ENCODE assay signal across 10 cellular contexts in genomic region chr18:49400398-49401072, GRCh38.
DNase-seq lines count a peak whose midpoint lies in the region; ATAC-seq and TF ChIP-seq lines count a peak whose summit lies in the region.
"Had no signal": no experiment of that assay in that cellular context is flagged by ENCODE, and none has a peak within 500 bp of the region (broad histone marks: within the 10 kb centered on the region; RNA-seq: fewer than 3 reads in every experiment).

No MANE protein-coding gene starts in this region.

- peaks cover 58% of the 10 kb centered on the region for H3K4me1 Mint-ChIP-seq in central memory CD8-positive, alpha-beta T cell
- H3K4me1 Mint-ChIP-seq in nephron, result peaks cover 20% of the 10 kb centered on the region

- peaks cover 1% of the 10 kb centered on the region for H3K36me3 Mint-ChIP-seq in central memory CD8-positive, alpha-beta T cell (ENCODE audit: insufficient read depth)
- H3K36me3 Mint-ChIP-seq in nephron (ENCODE audit: low read depth), result peaks cover 4% of the 10 kb centered on the region

- no peak overlapping the region for H3K4me3 Mint-ChIP-seq in central memory CD8-positive, alpha-beta T cell
- H3K4me3 Mint-ChIP-seq in nephron, result no peak overlapping the region

- TF ChIP-seq CTCF in nephron (IDR thresholded peaks at IDR 0.05; ENCODE audit: unreplicated experiment in 3 of 3), result no peak

- H3K27me3 Mint-ChIP-seq in central memory CD8-positive, alpha-beta T cell, result no peaks in the 10 kb centered on the region
- H3K27me3 Mint-ChIP-seq in nephron (ENCODE audit: low read depth), result no peaks in the 10 kb centered on the region

- no peaks in the 10 kb centered on the region for H3K9me3 Mint-ChIP-seq in central memory CD8-positive, alpha-beta T cell
- peaks cover 2% of the 10 kb centered on the region for H3K9me3 Mint-ChIP-seq in nephron

- ATAC-seq in GM18861 (IDR thresholded peaks at IDR 0.05; ENCODE audit: unreplicated experiment) (peak; percentile 63), HG02938 (IDR thresholded peaks at IDR 0.05; ENCODE audit: unreplicated experiment) (peak; percentile 65), HG02885 (IDR thresholded peaks at IDR 0.05; ENCODE audit: poor library complexity, unreplicated experiment) (no peak), GM19455 (IDR thresholded peaks at IDR 0.05; ENCODE audit: unreplicated experiment) (no peak)
- no peak for ATAC-seq in central memory CD8-positive, alpha-beta T cell (replicated peaks; ENCODE audit: extremely low read depth, poor library complexity, severe bottlenecking)

- no peak for DNase-seq in central memory CD8-positive, alpha-beta T cell (ENCODE audit: low spot score in 2 of 2)
- DNase-seq in NCI-H1092 treated with DMSO at 0.1 percent for 48 hours (lab: John Stamatoyannopoulos, UW) (no peak), NCI-H1092 (lab: John Stamatoyannopoulos, UW) (no peak)
- DNase-seq: activated CD4-positive, alpha-beta T cell treated with anti-CD3 and anti-CD28 coated beads, Interleukin-2, amount 50 U/mL, for 4 hours; nucleus accumbens had no signal

- peak overlapping the region; percentile 20 for H3K27ac Mint-ChIP-seq in central memory CD8-positive, alpha-beta T cell (ENCODE audit: low read depth)
- H3K27ac Mint-ChIP-seq in nephron, result peak overlapping the region; percentile 37 to 84 (median 57)

Comparison
In these comparisons a context has a peak if more than half of its experiments do, and no peak if none do; other contexts are left out.
1. ATAC-seq: peak in GM18861 (single experiment) and HG02938 (single experiment); none in central memory CD8-positive, alpha-beta T cell (single experiment), HG02885 (single experiment) and GM19455 (single experiment).